7 cellular contexts compared by ENCODE assay signal in the genomic region with DNA sequence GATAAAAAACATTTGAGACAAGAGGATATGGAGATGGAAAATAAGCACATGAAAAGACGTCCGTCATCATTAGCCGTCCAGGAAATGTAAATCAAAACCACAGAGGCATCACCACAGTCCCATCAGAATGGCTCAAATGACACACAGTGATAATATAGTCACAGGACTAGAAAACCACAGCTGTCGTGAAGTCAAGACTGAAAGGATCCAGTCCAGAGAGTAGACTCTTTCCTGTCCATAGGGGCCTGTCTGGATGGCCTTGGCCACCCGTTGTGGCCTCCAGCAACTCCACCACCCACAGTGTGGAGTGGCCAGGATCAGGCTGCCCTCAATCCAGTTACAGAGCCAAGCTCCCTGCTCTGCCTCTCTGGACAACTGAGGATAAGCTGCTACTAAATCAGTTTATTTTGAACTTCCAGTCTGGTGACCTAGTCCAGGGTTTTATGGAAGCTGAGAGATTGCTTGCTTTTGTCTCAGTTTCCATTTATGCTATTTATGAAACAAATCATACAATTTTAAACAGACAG.
DNase-seq lines count a peak whose midpoint lies in the region; ATAC-seq and TF ChIP-seq lines count a peak whose summit lies in the region.

No MANE protein-coding gene starts in this region.

- H3K27ac ChIP-seq in mesendoderm (ENCODE audit: low read depth, low read length), result no peak overlapping the region
- no peak overlapping the region for H3K27ac ChIP-seq in thyroid gland

- no peaks in the 10 kb centered on the region for H3K27me3 ChIP-seq in mesendoderm (ENCODE audit: insufficient read depth, low read length, poor library complexity)
- H3K27me3 ChIP-seq in thyroid gland, result no peaks in the 10 kb centered on the region

- H3K4me1 ChIP-seq in mesendoderm (ENCODE audit: control insufficient read depth, low read depth, low read length), result peaks cover 2% of the 10 kb centered on the region
- H3K4me1 ChIP-seq in thyroid gland, result peaks cover 0 to 9% of the 10 kb centered on the region in 2 donors

- H2BK5ac ChIP-seq in mesendoderm (ENCODE audit: low read length), result no peak overlapping the region

- H3K4me3 ChIP-seq in mesendoderm (ENCODE audit: low read length) (no peak overlapping the region), thyroid gland (replicated peaks in 1 of 3) (no peak overlapping the region)

- no peak overlapping the region for H3K18ac ChIP-seq in mesendoderm (ENCODE audit: low read length)

- no CpG with 5 or more reads among the region's 5 CpGs for WGBS in mesendoderm (ENCODE audit: extremely low coverage, insufficient coverage, low lambda C conversion rate)
- 63 to 74% methylated on average over 4 to 5 of the region's 5 CpGs for WGBS in thyroid gland, 2 donors

- no peak overlapping the region for H4K5ac ChIP-seq in mesendoderm (ENCODE audit: low read length)

- H3K79me2 ChIP-seq in mesendoderm (ENCODE audit: control insufficient read depth, insufficient read depth, low read length), result no peaks in the 10 kb centered on the region

- peak overlapping the region; percentile 49 for H3K56ac ChIP-seq in mesendoderm (ENCODE audit: low read length)

- ATAC-seq in GM19025 (IDR thresholded peaks at IDR 0.05; ENCODE audit: low read depth, unreplicated experiment) (peak; percentile 80), HG02571 (IDR thresholded peaks at IDR 0.05; ENCODE audit: unreplicated experiment) (peak; percentile 82)

- TF ChIP-seq POLR2A in thyroid gland (IDR thresholded peaks at IDR 0.05), result no peak

- H3K9me3 ChIP-seq in thyroid gland, result no peaks in the 10 kb centered on the region

- no peak overlapping the region for H3K4ac ChIP-seq in mesendoderm (ENCODE audit: low read depth, low read length)

- no peaks in the 10 kb centered on the region for H3K79me1 ChIP-seq in mesendoderm (ENCODE audit: low read length)

- H2BK120ac ChIP-seq in mesendoderm (ENCODE audit: low read depth, low read length), result no peak overlapping the region

- H3K4me2 ChIP-seq in mesendoderm (ENCODE audit: low read length), result no peak overlapping the region

- H4K8ac ChIP-seq in mesendoderm (ENCODE audit: low read depth, low read length), result no peak overlapping the region

- H3K9ac ChIP-seq in mesendoderm (ENCODE audit: low read length), result no peak overlapping the region

- no peaks in the 10 kb centered on the region for H3K36me3 ChIP-seq in mesendoderm (ENCODE audit: control insufficient read depth, insufficient read depth, low read length)
- no peaks in the 10 kb centered on the region for H3K36me3 ChIP-seq in thyroid gland

- TF ChIP-seq CTCF in thyroid gland (IDR thresholded peaks at IDR 0.05), result no peak

- H2AK5ac ChIP-seq in mesendoderm (ENCODE audit: low read length), result no peak overlapping the region

- no peak overlapping the region for H2BK15ac ChIP-seq in mesendoderm (replicated peaks; ENCODE audit: low read depth)

- intact Hi-C loops in thyroid gland (cut with DNase I), result no loop called here

- DNase-seq in NAMALWA (ENCODE audit: low spot score), result peak; percentile 46
- DNase-seq in mesendoderm, result no peak
- DNase-seq in NCI-H1105 treated with DMSO at 0.1 percent for 48 hours (lab: John Stamatoyannopoulos, UW), result no peak
- no peak for DNase-seq in thyroid gland
- no peak for DNase-seq in activated CD4-positive, alpha-beta T cell treated with anti-CD3 and anti-CD28 coated beads for 4 hours

- no peak overlapping the region for H3K23ac ChIP-seq in mesendoderm (ENCODE audit: low read length)
